Comparison of ENCODE assay signal across 11 cellular contexts in the genomic region with DNA sequence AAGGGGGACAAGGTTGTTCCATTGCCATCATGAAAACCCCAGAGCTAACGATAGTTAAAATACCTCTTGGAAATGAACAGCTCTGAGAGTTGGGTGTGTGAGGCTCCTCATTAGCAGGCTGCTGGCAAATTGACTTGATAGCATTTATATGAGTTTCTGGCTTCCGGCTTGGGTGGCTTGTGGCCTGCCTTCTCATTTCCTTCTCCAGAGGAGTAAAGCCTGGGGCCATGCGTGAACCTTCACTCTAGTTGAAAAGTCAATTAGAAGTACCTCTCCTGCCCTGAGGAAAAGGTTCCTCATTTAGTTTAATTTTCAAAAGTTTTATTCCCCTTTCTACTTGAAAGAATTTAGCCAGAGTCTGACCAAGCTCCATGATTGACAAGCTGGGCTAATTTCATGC.
DNase-seq lines count a peak whose midpoint lies in the region; ATAC-seq, FAIRE-seq and TF ChIP-seq lines count a peak whose summit lies in the region.
"Had no signal": no experiment of that assay in that cellular context is flagged by ENCODE, and none has a peak within 500 bp of the region (broad histone marks: within the 10 kb centered on the region; RNA-seq: fewer than 3 reads in every experiment).

No MANE protein-coding gene starts in this region.

- ATAC-seq in stimulated activated effector memory CD8-positive, alpha-beta T cell treated with anti-CD3 and anti-CD28 coated beads, Interleukin-12 subunit alpha, Interleukin-12 subunit beta, amount 100 ng/mL, for 72 hours, result peak; percentile 86
- no peak for ATAC-seq in GM18870 (IDR thresholded peaks at IDR 0.05; ENCODE audit: unreplicated experiment)
- ATAC-seq in GM19395 (IDR thresholded peaks at IDR 0.05; ENCODE audit: unreplicated experiment), result no peak
- ATAC-seq: SK-N-SH treated with all-trans-retinoic acid at 6 μM for 48 hours had no signal

- intact Hi-C loops in kidney (cut with DNase I), result no loop called here

- H3K9me3 Mint-ChIP-seq in activated naive CD8-positive, alpha-beta T cell treated with anti-CD3 and anti-CD28 coated beads for 36 hours, result no peaks in the 10 kb centered on the region
- no peaks in the 10 kb centered on the region for H3K9me3 Mint-ChIP-seq in stimulated activated effector memory CD8-positive, alpha-beta T cell treated with anti-CD3 and anti-CD28 coated beads, Interleukin-12 subunit alpha, Interleukin-12 subunit beta, amount 100 ng/mL, for 72 hours

- H3K4me3 Mint-ChIP-seq in activated naive CD8-positive, alpha-beta T cell treated with anti-CD3 and anti-CD28 coated beads for 36 hours, result no peak overlapping the region
- H3K4me3 Mint-ChIP-seq in stimulated activated effector memory CD8-positive, alpha-beta T cell treated with anti-CD3 and anti-CD28 coated beads, Interleukin-12 subunit alpha, Interleukin-12 subunit beta, amount 100 ng/mL, for 72 hours, result no peak overlapping the region

- H3K4me1 ChIP-seq in kidney (ENCODE audit: control insufficient read depth in 1 of 2, insufficient read depth in 1 of 2, low read depth in 1 of 2, low read length in 2 of 2), result peaks cover 2 to 10% of the 10 kb centered on the region in 2 donors

- peaks cover 56% of the 10 kb centered on the region for H3K4me1 Mint-ChIP-seq in activated naive CD8-positive, alpha-beta T cell treated with anti-CD3 and anti-CD28 coated beads for 36 hours
- H3K4me1 Mint-ChIP-seq in stimulated activated effector memory CD8-positive, alpha-beta T cell treated with anti-CD3 and anti-CD28 coated beads, Interleukin-12 subunit alpha, Interleukin-12 subunit beta, amount 100 ng/mL, for 72 hours, result peaks cover 78% of the 10 kb centered on the region

- H3K9me3 ChIP-seq in kidney (ENCODE audit: control insufficient read depth in 1 of 2, low read length in 2 of 2), result no peaks in the 10 kb centered on the region
- H3K9me3 ChIP-seq: upper lobe of left lung had no signal

- H3K9ac ChIP-seq in kidney (ENCODE audit: low read length in 2 of 2), result no peak overlapping the region

- H3K36me3 ChIP-seq in kidney (ENCODE audit: control insufficient read depth in 1 of 2, insufficient read depth in 2 of 2, low read length in 2 of 2), result no peaks in the 10 kb centered on the region

- peaks cover 53% of the 10 kb centered on the region for H3K36me3 Mint-ChIP-seq in activated naive CD8-positive, alpha-beta T cell treated with anti-CD3 and anti-CD28 coated beads for 36 hours
- no peaks in the 10 kb centered on the region for H3K36me3 Mint-ChIP-seq in stimulated activated effector memory CD8-positive, alpha-beta T cell treated with anti-CD3 and anti-CD28 coated beads, Interleukin-12 subunit alpha, Interleukin-12 subunit beta, amount 100 ng/mL, for 72 hours

- H3K27ac ChIP-seq in kidney (ENCODE audit: low read depth in 2 of 2, low read length in 2 of 2), result no peak overlapping the region
- H3K27ac ChIP-seq: upper lobe of left lung had no signal

- no peak for FAIRE-seq in kidney (lab: Jason Lieb, UNC)
- FAIRE-seq: GM18507 had no signal

- no peak for TF ChIP-seq CTCF in kidney (IDR thresholded peaks at IDR 0.05; ENCODE audit: borderline replicate concordance, extremely low read depth, insufficient read depth)

- no peak overlapping the region for H3K4me3 ChIP-seq in kidney (ENCODE audit: low read length in 2 of 2)
- H3K4me3 ChIP-seq: upper lobe of left lung had no signal

- DNase-seq in KG1 (lab: John Stamatoyannopoulos, UW) (peak; percentile 46), kidney (no peak)
- DNase-seq in activated CD4-positive, alpha-beta T cell treated with anti-CD3 and anti-CD28 coated beads for 48 hours, result peak; percentile 54
- DNase-seq in activated naive CD8-positive, alpha-beta T cell treated with anti-CD3 and anti-CD28 coated beads for 36 hours, result peak; percentile 20
- DNase-seq in stimulated activated effector memory CD8-positive, alpha-beta T cell treated with anti-CD3 and anti-CD28 coated beads, Interleukin-12 subunit alpha, Interleukin-12 subunit beta, amount 100 ng/mL, for 72 hours (ENCODE audit: low spot score in 2 of 2), result peak in 1 of 2 donors; percentile 53
- DNase-seq: NCI-H446, upper lobe of left lung had no signal

- no peaks in the 10 kb centered on the region for H3K27me3 Mint-ChIP-seq in activated naive CD8-positive, alpha-beta T cell treated with anti-CD3 and anti-CD28 coated beads for 36 hours

- peak overlapping the region; percentile 53 for H3K27ac Mint-ChIP-seq in activated naive CD8-positive, alpha-beta T cell treated with anti-CD3 and anti-CD28 coated beads for 36 hours
- H3K27ac Mint-ChIP-seq in stimulated activated effector memory CD8-positive, alpha-beta T cell treated with anti-CD3 and anti-CD28 coated beads, Interleukin-12 subunit alpha, Interleukin-12 subunit beta, amount 100 ng/mL, for 72 hours, result no peak overlapping the region
